In the genomic region with DNA sequence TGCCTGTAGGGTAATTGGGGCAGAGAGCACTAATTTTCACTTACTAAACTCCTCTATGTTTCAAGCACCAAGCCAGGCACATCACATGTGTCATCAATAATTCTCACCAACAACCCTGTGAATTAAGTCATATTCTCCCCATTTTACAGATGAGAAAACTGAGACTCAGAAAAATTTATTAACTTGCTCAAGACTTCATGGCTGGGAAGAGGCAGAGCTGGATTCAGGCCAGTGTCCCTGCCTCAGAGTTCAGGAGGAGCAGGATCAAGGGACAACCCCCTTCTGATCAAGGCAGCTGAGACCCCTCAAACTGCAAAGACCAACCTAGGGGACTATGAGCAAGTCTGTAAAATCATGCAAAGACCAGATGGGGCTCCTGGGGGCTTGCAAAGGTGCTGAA, we compare ENCODE assay signal across 23 cellular contexts. TPM values are rescaled to one million over a fixed set of nuclear protein-coding genes. Genes with fewer than 3 reads are reported as not detected.
"Had no signal": no experiment of that assay in that cellular context is flagged by ENCODE, and none has a peak within 500 bp of the region (broad histone marks: within the 10 kb centered on the region; RNA-seq: fewer than 3 reads in every experiment).

No MANE protein-coding gene starts in this region.

- H3K27ac Mint-ChIP-seq: activated naive CD4-positive, alpha-beta T cell treated with anti-CD3 and anti-CD28 coated beads, Interleukin-2, amount 50 U/mL, for 72 hours; activated T-helper 1 cell treated with anti-CD3 and anti-CD28 coated beads, Interleukin-12 subunit alpha, Interleukin-12 subunit beta, Interleukin-2, Interleukin-4 antibody, amounts not matched to agents 30 ng/mL and 10 ng/mL and 1 ng/mL, durations not matched to agents 14 hours and 24 hours and 36 hours; T-helper 1 cell treated with Interleukin-12 subunit alpha and Interleukin-12 subunit beta and Interleukin-4 antibody, amounts not matched to agents 30 μg/mL and 1 μg/mL, for 36 hours had no signal

- H3K27me3 ChIP-seq: adrenal gland, sigmoid colon, uterus had no signal

- H3K4me3 ChIP-seq: adrenal gland, esophagus muscularis mucosa, prostate gland, sigmoid colon, spleen, uterus had no signal

- H3K27ac ChIP-seq: esophagus muscularis mucosa, prostate gland, spleen had no signal

- ATAC-seq: activated naive CD4-positive, alpha-beta T cell treated with anti-CD3 and anti-CD28 coated beads, Interleukin-2, amount 50 U/mL, for 72 hours had no signal

- H3K4me1 ChIP-seq: prostate gland, uterus had no signal

- H3K4me3 Mint-ChIP-seq: activated T-helper 1 cell treated with anti-CD3 and anti-CD28 coated beads, Interleukin-12 subunit alpha, Interleukin-12 subunit beta, Interleukin-2, Interleukin-4 antibody, amounts not matched to agents 30 ng/mL and 10 ng/mL and 1 ng/mL, durations not matched to agents 14 hours and 24 hours and 36 hours; T-helper 1 cell treated with Interleukin-12 subunit alpha and Interleukin-12 subunit beta and Interleukin-4 antibody, amounts not matched to agents 30 μg/mL and 1 μg/mL, for 36 hours had no signal

- DNase-seq: activated CD4-positive, alpha-beta T cell treated with anti-CD3 and anti-CD28 coated beads, Interleukin-2, amount 50 U/mL, for 48 hours; activated gamma-delta T cell treated with Interleukin-2 at 50 U/mL for 16 hours; effector memory CD4-positive, alpha-beta T cell; sigmoid colon; spleen; stimulated activated CD8-positive, alpha-beta memory T cell treated with anti-CD3 and anti-CD28 coated beads, Interleukin-4, amount 100 ng/mL, for 48 hours; stimulated activated naive CD4-positive, alpha-beta T cell; uterus had no signal

- H3K36me3 ChIP-seq: adrenal gland, esophagus muscularis mucosa, prostate gland, sigmoid colon, spleen, uterus had no signal

- H3K9me3 ChIP-seq: adrenal gland, prostate gland, uterus had no signal

RNA-seq across cellular contexts. Expression of gene SMIM35, which starts 2.1 kb away (rescaled TPM):
- total RNA-seq: activated naive CD4-positive, alpha-beta T cell treated with anti-CD3 and anti-CD28 coated beads, Interleukin-2, amount 50 U/mL, for 72 hours; astrocyte; bronchial epithelial cell; chondrocyte; dermis blood vessel endothelial cell; endothelial cell of umbilical vein; esophagus muscularis mucosa; lung microvascular endothelial cell; myocyte; osteoblast; sigmoid colon; uterus had no signal
- polyA plus RNA-seq: endothelial cell of umbilical vein, neural cell had no signal

RNA-seq across cellular contexts. Expression of gene TMPRSS4, which starts 7.8 kb away (rescaled TPM):
- total RNA-seq: activated naive CD4-positive, alpha-beta T cell treated with anti-CD3 and anti-CD28 coated beads, Interleukin-2, amount 50 U/mL, for 72 hours; activated T-helper 1 cell treated with anti-CD3 and anti-CD28 coated beads, Interleukin-12 subunit alpha, Interleukin-12 subunit beta, Interleukin-2, Interleukin-4 antibody, amounts not matched to agents 30 ng/mL and 10 ng/mL and 1 ng/mL, durations not matched to agents 14 hours and 24 hours and 36 hours; astrocyte; chondrocyte; dermis blood vessel endothelial cell; endothelial cell of umbilical vein; lung microvascular endothelial cell; myocyte; osteoblast had no signal
- polyA plus RNA-seq: endothelial cell of umbilical vein, neural cell had no signal
